In genomic region chr10:50600286-50600685, GRCh38 we compare ENCODE assay signal across 1 cellular context.
TF ChIP-seq lines count a peak whose summit lies in the region.

No MANE protein-coding gene starts in this region.

TF ChIP-seq in IMR-90, 13 proteins besides CTCF, POLR2A, EP300 and RAD21 (continued from another document):
- TF ChIP-seq MAZ (IDR thresholded peaks at IDR 0.05; ENCODE audit: borderline replicate concordance, low read depth, low read length) (no peak), SMC3 (IDR thresholded peaks at IDR 0.05; ENCODE audit: low read depth, low read length) (no peak), RFX5 (IDR thresholded peaks at IDR 0.05; ENCODE audit: low read depth, low read length) (no peak)
